Comparison of ENCODE assay signal across 22 cellular contexts in genomic region chr12:132305991-132306884, GRCh38. TPM values are rescaled to one million over a fixed set of nuclear protein-coding genes. Genes with fewer than 3 reads are reported as not detected.
A peak's percentile ranks its signal among the peaks of the same experiment; 100 is the strongest.
DNase-seq lines count a peak whose midpoint lies in the region; ATAC-seq, FAIRE-seq and TF ChIP-seq lines count a peak whose summit lies in the region.
"Had no signal": no experiment of that assay in that cellular context is flagged by ENCODE, and none has a peak within 500 bp of the region (broad histone marks: within the 10 kb centered on the region; RNA-seq: fewer than 3 reads in every experiment).

No MANE protein-coding gene starts in this region.

- intact Hi-C loops in right cardiac atrium (cut with DNase I): no loop called here

- FAIRE-seq in frontal cortex (lab: Jason Lieb, UNC): no peak
- FAIRE-seq: GM12892, H1 had no signal

- H3K9me3 ChIP-seq in right cardiac atrium (ENCODE audit: control insufficient read depth, low read length): peaks cover under 1% of the 10 kb centered on the region
- H3K9me3 ChIP-seq in parathyroid adenoma (ENCODE audit: control insufficient read depth, low read length): no peaks in the 10 kb centered on the region

- H3K36me3 ChIP-seq in parathyroid adenoma (ENCODE audit: control insufficient read depth, insufficient read depth, low read length): no peaks in the 10 kb centered on the region

- H3K79me2 ChIP-seq in parathyroid adenoma: no peaks in the 10 kb centered on the region

- H3K27me3 Mint-ChIP-seq in osteocyte (ENCODE audit: unreplicated experiment): peaks cover 6% of the 10 kb centered on the region
- H3K27me3 Mint-ChIP-seq: B cell had no signal

- H3K9me3 Mint-ChIP-seq in osteocyte (ENCODE audit: unreplicated experiment): peaks cover 5% of the 10 kb centered on the region
- H3K9me3 Mint-ChIP-seq: CD4-positive, alpha-beta T cell had no signal

- H3K4me1 ChIP-seq in right cardiac atrium (ENCODE audit: control insufficient read depth, insufficient read depth, low read length) (no peaks in the 10 kb centered on the region), parathyroid adenoma (no peaks in the 10 kb centered on the region)

- H3K4me2 ChIP-seq in parathyroid adenoma (ENCODE audit: low read length): peak overlapping the region; percentile 26

- H2AFZ ChIP-seq in parathyroid adenoma: no peak overlapping the region

- no peaks in the 10 kb centered on the region for H3K36me3 Mint-ChIP-seq in osteocyte (ENCODE audit: unreplicated experiment)

- H3K4me1 Mint-ChIP-seq in osteocyte (ENCODE audit: unreplicated experiment): no peaks in the 10 kb centered on the region
- H3K4me1 Mint-ChIP-seq: B cell had no signal

- in situ Hi-C loops in GM13976 (cut with MboI; ENCODE audit: low sequenced_read_pairs, unreplicated experiment): no loop called here

- TF ChIP-seq CTCF in parathyroid adenoma (IDR thresholded peaks at IDR 0.05) (no peak), GM13976 (IDR thresholded peaks at IDR 0.05; ENCODE audit: borderline replicate concordance, control extremely low read depth, extremely low read depth, insufficient read depth, missing control alignments) (no peak), osteocyte (IDR thresholded peaks at IDR 0.05) (no peak)

- no peak overlapping the region for H3K9ac ChIP-seq in parathyroid adenoma

- no peak overlapping the region for H3K4me3 Mint-ChIP-seq in osteocyte (ENCODE audit: unreplicated experiment)
- H3K4me3 Mint-ChIP-seq: B cell; CD4-positive, alpha-beta T cell; HFFc6 had no signal

- no peak overlapping the region for H3K27ac Mint-ChIP-seq in osteocyte (ENCODE audit: unreplicated experiment)
- H3K27ac Mint-ChIP-seq: B cell; CD4-positive, alpha-beta T cell; HFFc6 had no signal

- H3K4me3 ChIP-seq in right cardiac atrium (ENCODE audit: low read length) (no peak overlapping the region), parathyroid adenoma (ENCODE audit: low read depth, low read length) (no peak overlapping the region)

- ATAC-seq in right cardiac atrium: no peak
- ATAC-seq: Panc1 had no signal

- H3K27me3 ChIP-seq in right cardiac atrium (ENCODE audit: control insufficient read depth, insufficient read depth): no peaks in the 10 kb centered on the region
- H3K27me3 ChIP-seq in parathyroid adenoma (ENCODE audit: control insufficient read depth, insufficient read depth, low read length): no peaks in the 10 kb centered on the region

- peak; percentile 54 for DNase-seq in Daoy (ENCODE audit: low read depth)
- peak; percentile 27 for DNase-seq in NCI-H69 (lab: John Stamatoyannopoulos, UW)
- DNase-seq in right cardiac atrium: peak in 2 of 3 donors; percentile 40 to 47
- no peak for DNase-seq in frontal cortex (ENCODE audit: low spot score in 2 of 2)
- no peak for DNase-seq in GM13976 (ENCODE audit: low spot score)
- no peak for DNase-seq in osteocyte (ENCODE audit: extremely low spot score, unreplicated experiment)
- no peak for DNase-seq in NCI-H748 (lab: John Stamatoyannopoulos, UW; ENCODE audit: unreplicated experiment)
- DNase-seq: CD4-positive, alpha-beta T cell; DMS79; GDM1; HFFc6; KG1; NCI-H1048; NCI-H345; NCI-H526 treated with DMSO at 0.1 percent for 48 hours; SIG-M5 had no signal

- WGBS in right cardiac atrium: 82% methylated on average over 51 of the region's 51 CpGs

- no peak overlapping the region for H3K27ac ChIP-seq in right cardiac atrium (ENCODE audit: low read length)
- no peak overlapping the region for H3K27ac ChIP-seq in parathyroid adenoma

RNA-seq across cellular contexts. Expression of gene GALNT9, which starts 23.2 kb away (rescaled TPM):
- 0.29 TPM in 1 of 2 replicates, not detected in the other for total RNA-seq in Daoy (2014; rRNA removed; shearing (Covaris generic))
- total RNA-seq in right cardiac atrium (under 1 TPM in 2 of 4 donors, not detected in 2; 0.14 to 0.21 TPM), frontal cortex (4.9 TPM), osteocyte (not detected in 2 replicates)
- 0.05 TPM for polyA plus RNA-seq in right cardiac atrium
- total RNA-seq: CD4-positive, alpha-beta T cell; HFFc6; M059J had no signal

Comparison
In these comparisons a context has a peak if more than half of its experiments do, and no peak if none do; other contexts are left out.
1. DNase-seq: peak in Daoy (single experiment), NCI-H69 (single experiment) and right cardiac atrium (2 of 3); none in frontal cortex (0 of 2), GM13976 (single experiment), osteocyte (single experiment) and NCI-H748 (single experiment).